21 cellular contexts compared by ENCODE assay signal in genomic region chr18:63908858-63909257, GRCh38. TPM values are rescaled to one million over a fixed set of nuclear protein-coding genes. Genes with fewer than 3 reads are reported as not detected.
"Had no signal": no experiment of that assay in that cellular context is flagged by ENCODE, and none has a peak within 500 bp of the region (broad histone marks: within the 10 kb centered on the region; RNA-seq: fewer than 3 reads in every experiment).

No MANE protein-coding gene starts in this region.

- H3K27ac ChIP-seq: body of pancreas, neural progenitor cell, parathyroid adenoma, stomach, thoracic aorta had no signal

- H3K4me3 Mint-ChIP-seq: activated CD8-positive, alpha-beta memory T cell treated with anti-CD3 and anti-CD28 coated beads, Interleukin-2, amount 10 ng/mL, durations not matched to agents 7 days and 5 days; activated naive CD4-positive, alpha-beta T cell treated with anti-CD3 and anti-CD28 coated beads, Interleukin-2, amount 10 ng/mL, durations not matched to agents 7 days and 5 days; activated T-helper 1 cell treated with anti-CD3 and anti-CD28 coated beads, Interleukin-12 subunit alpha, Interleukin-12 subunit beta, Interleukin-2, Interleukin-4 antibody, amounts not matched to agents 30 ng/mL and 10 ng/mL and 1 ng/mL, durations not matched to agents 14 hours and 24 hours and 36 hours; central memory CD8-positive, alpha-beta T cell; endodermal cell; neural progenitor cell; T-helper 2 cell treated with Interferon-gamma antibody and Interleukin-4, amounts not matched to agents 5 μg/mL and 100 μg/mL, for 36 hours had no signal

- H3K4me1 Mint-ChIP-seq: activated CD8-positive, alpha-beta memory T cell treated with anti-CD3 and anti-CD28 coated beads, Interleukin-2, amount 10 ng/mL, durations not matched to agents 7 days and 5 days; activated naive CD4-positive, alpha-beta T cell treated with anti-CD3 and anti-CD28 coated beads, Interleukin-2, amount 10 ng/mL, durations not matched to agents 7 days and 5 days; central memory CD8-positive, alpha-beta T cell; endodermal cell; neural progenitor cell had no signal

- H3K27me3 ChIP-seq: body of pancreas, neural progenitor cell, stomach had no signal

- DNase-seq: activated CD4-positive, alpha-beta T cell treated with anti-CD3 and anti-CD28 coated beads, Interleukin-2, amount 50 U/mL, for 48 hours; activated CD8-positive, alpha-beta memory T cell treated with anti-CD3 and anti-CD28 coated beads, Interleukin-2, amount 10 ng/mL, durations not matched to agents 7 days and 5 days; activated naive CD4-positive, alpha-beta T cell treated with anti-CD3 and anti-CD28 coated beads, Interleukin-2, amount 10 ng/mL, durations not matched to agents 7 days and 5 days; amniotic stem cell; body of pancreas; endodermal cell; erythroblast; hypothalamus; kidney glomerular epithelial cell; retina; stimulated activated CD4-positive, alpha-beta T cell treated with anti-CD3 and anti-CD28 coated beads, Interleukin-4, amount 100 ng/mL, for 24 hours; stomach had no signal

- H3K27ac Mint-ChIP-seq: activated CD8-positive, alpha-beta memory T cell treated with anti-CD3 and anti-CD28 coated beads, Interleukin-2, amount 10 ng/mL, durations not matched to agents 7 days and 5 days; activated naive CD4-positive, alpha-beta T cell treated with anti-CD3 and anti-CD28 coated beads, Interleukin-2, amount 10 ng/mL, durations not matched to agents 7 days and 5 days; activated T-helper 1 cell treated with anti-CD3 and anti-CD28 coated beads, Interleukin-12 subunit alpha, Interleukin-12 subunit beta, Interleukin-2, Interleukin-4 antibody, amounts not matched to agents 30 ng/mL and 10 ng/mL and 1 ng/mL, durations not matched to agents 14 hours and 24 hours and 36 hours; endodermal cell; neural progenitor cell; T-helper 2 cell treated with Interferon-gamma antibody and Interleukin-4, amounts not matched to agents 5 μg/mL and 100 μg/mL, for 36 hours had no signal

- H3K4me3 ChIP-seq: body of pancreas, neural progenitor cell, stomach, thoracic aorta had no signal

- H3K9me3 Mint-ChIP-seq: activated naive CD4-positive, alpha-beta T cell treated with anti-CD3 and anti-CD28 coated beads, Interleukin-2, amount 10 ng/mL, durations not matched to agents 7 days and 5 days; activated T-helper 1 cell treated with anti-CD3 and anti-CD28 coated beads, Interleukin-12 subunit alpha, Interleukin-12 subunit beta, Interleukin-2, Interleukin-4 antibody, amounts not matched to agents 30 ng/mL and 10 ng/mL and 1 ng/mL, durations not matched to agents 14 hours and 24 hours and 36 hours; central memory CD8-positive, alpha-beta T cell; endodermal cell; neural progenitor cell; T-helper 2 cell treated with Interferon-gamma antibody and Interleukin-4, amounts not matched to agents 5 μg/mL and 100 μg/mL, for 36 hours had no signal

- H3K36me3 Mint-ChIP-seq: activated CD8-positive, alpha-beta memory T cell treated with anti-CD3 and anti-CD28 coated beads, Interleukin-2, amount 10 ng/mL, durations not matched to agents 7 days and 5 days; activated naive CD4-positive, alpha-beta T cell treated with anti-CD3 and anti-CD28 coated beads, Interleukin-2, amount 10 ng/mL, durations not matched to agents 7 days and 5 days; neural progenitor cell had no signal

- ATAC-seq: activated CD8-positive, alpha-beta memory T cell treated with anti-CD3 and anti-CD28 coated beads, Interleukin-2, amount 10 ng/mL, durations not matched to agents 7 days and 5 days; body of pancreas had no signal

RNA-seq across cellular contexts. Expression of gene SERPINB10, which starts 1.1 kb away (rescaled TPM):
- total RNA-seq: activated T-helper 1 cell treated with anti-CD3 and anti-CD28 coated beads, Interleukin-12 subunit alpha, Interleukin-12 subunit beta, Interleukin-2, Interleukin-4 antibody, amounts not matched to agents 30 ng/mL and 10 ng/mL and 1 ng/mL, durations not matched to agents 14 hours and 24 hours and 36 hours; body of pancreas; dermis microvascular lymphatic vessel endothelial cell; endodermal cell; mesenteric fat pad; thoracic aorta had no signal

RNA-seq across cellular contexts. Expression of gene SERPINB2, which starts 21.4 kb away (rescaled TPM):
- total RNA-seq: activated CD8-positive, alpha-beta memory T cell treated with anti-CD3 and anti-CD28 coated beads, Interleukin-2, amount 10 ng/mL, durations not matched to agents 7 days and 5 days; activated T-helper 1 cell treated with anti-CD3 and anti-CD28 coated beads, Interleukin-12 subunit alpha, Interleukin-12 subunit beta, Interleukin-2, Interleukin-4 antibody, amounts not matched to agents 30 ng/mL and 10 ng/mL and 1 ng/mL, durations not matched to agents 14 hours and 24 hours and 36 hours; dermis microvascular lymphatic vessel endothelial cell; endodermal cell; urinary bladder had no signal

RNA-seq across cellular contexts. Expression of gene HMSD, which starts 40.2 kb away (rescaled TPM):
- total RNA-seq: body of pancreas, dermis microvascular lymphatic vessel endothelial cell, mesenteric fat pad, stomach, thoracic aorta had no signal
